Comparison of ENCODE assay signal across 9 cellular contexts in genomic region chr15:67049351-67050044, GRCh38. TPM values are rescaled to one million over a fixed set of nuclear protein-coding genes. Genes with fewer than 3 reads are reported as not detected.
DNase-seq lines count a peak whose midpoint lies in the region; ATAC-seq and TF ChIP-seq lines count a peak whose summit lies in the region.
"Had no signal": no experiment of that assay in that cellular context is flagged by ENCODE, and none has a peak within 500 bp of the region (broad histone marks: within the 10 kb centered on the region; RNA-seq: fewer than 3 reads in every experiment).

No MANE protein-coding gene starts in this region.

- H3K9me2 ChIP-seq in HCT116 (ENCODE audit: insufficient read depth) = no peaks in the 10 kb centered on the region

- H4K8ac ChIP-seq in mesendoderm (ENCODE audit: low read depth, low read length) = no peak overlapping the region

- no peak overlapping the region for H3K27ac Mint-ChIP-seq in activated T-helper 17 cell treated with anti-CD3 and anti-CD28 coated beads, Interleukin-2, amount 50 U/mL, for 72 hours
- H3K27ac Mint-ChIP-seq: memory B cell had no signal

- peak overlapping the region; percentile 16 for H2AFZ ChIP-seq in HCT116 (ENCODE audit: low read depth, low read length, poor library complexity, severe bottlenecking)

- no peak overlapping the region for H2BK120ac ChIP-seq in mesendoderm (ENCODE audit: low read depth, low read length)

- TF ChIP-seq CTCF in HCT116 (IDR thresholded peaks at IDR 0.05 in 2 of 3, conservative IDR thresholded peaks at IDR 0.05 in 1 of 3; ENCODE audit: borderline replicate concordance in 1 of 3, insufficient read depth in 1 of 3, low read depth in 2 of 3, low read length in 2 of 3) (no peak), ascending aorta (IDR thresholded peaks at IDR 0.05) (no peak)

- intact Hi-C loops in HCT116 (cut with micrococcal nuclease) (no loop called here), ascending aorta (cut with DNase I) (loop anchor here (2.0 to 10.0 kb wide), 6 partner anchors 25 to 345 kb away; partner anchors contain the start of gene SMAD6)

- no peaks in the 10 kb centered on the region for H3K27me3 Mint-ChIP-seq in activated T-helper 17 cell treated with anti-CD3 and anti-CD28 coated beads, Interleukin-2, amount 50 U/mL, for 72 hours
- H3K27me3 Mint-ChIP-seq: memory B cell had no signal

- no peak overlapping the region for H3K18ac ChIP-seq in mesendoderm (ENCODE audit: low read length)

- POLR2A ChIA-PET in HCT116 (lab: Charles Lee) = interaction anchor here (0.7 to 2.3 kb wide), 4 partner anchors 14 to 55 kb away, joined by 3 to 7 read pairs (median 4); partner anchors contain the start of gene SMAD3

- TF ChIP-seq POLR2A in HCT116 (IDR thresholded peaks at IDR 0.05; ENCODE audit: borderline replicate concordance, extremely low read depth, insufficient read depth, insufficient read length) = no peak

- no peak overlapping the region for H3K4ac ChIP-seq in mesendoderm (ENCODE audit: low read depth, low read length)

- H3K4me1 ChIP-seq in HCT116 (ENCODE audit: control insufficient read depth in 1 of 2, insufficient read depth in 2 of 2, low read length in 2 of 2) = peaks cover 42 to 53% of the 10 kb centered on the region in 2 experiments
- H3K4me1 ChIP-seq in ascending aorta = peaks cover 12 to 59% of the 10 kb centered on the region in 2 donors
- H3K4me1 ChIP-seq in subcutaneous abdominal adipose tissue (ENCODE audit: control insufficient read depth in 5 of 5, insufficient read depth in 5 of 5, low read length in 5 of 5) = peaks cover 12 to 54% (median 42%) of the 10 kb centered on the region in 5 donors
- H3K4me1 ChIP-seq in mesendoderm (ENCODE audit: control insufficient read depth, low read depth, low read length) = peaks cover 2% of the 10 kb centered on the region

- H2BK5ac ChIP-seq in mesendoderm (ENCODE audit: low read length) = no peak overlapping the region

- peaks cover 6% of the 10 kb centered on the region for H3K4me1 Mint-ChIP-seq in activated T-helper 17 cell treated with anti-CD3 and anti-CD28 coated beads, Interleukin-2, amount 50 U/mL, for 72 hours

- no peak overlapping the region for H2BK15ac ChIP-seq in mesendoderm (replicated peaks; ENCODE audit: low read depth)

- CTCF ChIA-PET in HCT116 (lab: Charles Lee) = interaction anchor here (0.6 to 1.1 kb wide), 2 partner anchors 13 to 56 kb away, joined by 3 read pairs; no protein-coding TSS in a partner anchor

- no peak overlapping the region for H3K4me3 Mint-ChIP-seq in activated T-helper 17 cell treated with anti-CD3 and anti-CD28 coated beads, Interleukin-2, amount 50 U/mL, for 72 hours
- H3K4me3 Mint-ChIP-seq: memory B cell had no signal

- H3K36me3 Mint-ChIP-seq in activated T-helper 17 cell treated with anti-CD3 and anti-CD28 coated beads, Interleukin-2, amount 50 U/mL, for 72 hours (ENCODE audit: low read depth) = no peaks in the 10 kb centered on the region
- H3K36me3 Mint-ChIP-seq: memory B cell had no signal

- H3K9me3 ChIP-seq in HCT116 (ENCODE audit: control insufficient read depth in 1 of 2, insufficient read depth in 1 of 2, low read depth in 1 of 2, low read length in 2 of 2) (no peaks in the 10 kb centered on the region), ascending aorta (no peaks in the 10 kb centered on the region), subcutaneous abdominal adipose tissue (ENCODE audit: control insufficient read depth in 5 of 5, low read length in 5 of 5) (no peaks in the 10 kb centered on the region)

- H3K36me3 ChIP-seq in HCT116 (ENCODE audit: control insufficient read depth in 1 of 2, insufficient read depth in 2 of 2, low read length in 2 of 2) = no peaks in the 10 kb centered on the region
- no peaks in the 10 kb centered on the region for H3K36me3 ChIP-seq in ascending aorta
- no peaks in the 10 kb centered on the region for H3K36me3 ChIP-seq in subcutaneous abdominal adipose tissue (ENCODE audit: control insufficient read depth in 5 of 5, insufficient read depth in 5 of 5, low read length in 5 of 5)
- H3K36me3 ChIP-seq in mesendoderm (ENCODE audit: control insufficient read depth, insufficient read depth, low read length) = no peaks in the 10 kb centered on the region

- peak overlapping the region; percentile 71 for H3K27ac ChIP-seq in HCT116 (ENCODE audit: low read depth, low read length)
- H3K27ac ChIP-seq in ascending aorta = peak overlapping the region; percentile 94 to 95
- peak overlapping the region; percentile 87 for H3K27ac ChIP-seq in subcutaneous abdominal adipose tissue (ENCODE audit: low read depth, low read length)
- H3K27ac ChIP-seq in mesendoderm (ENCODE audit: low read depth, low read length) = no peak overlapping the region

- peak overlapping the region; percentile 57 for H3K4me2 ChIP-seq in HCT116 (ENCODE audit: low read length)
- H3K4me2 ChIP-seq in mesendoderm (ENCODE audit: low read length) = no peak overlapping the region

- WGBS in mesendoderm (ENCODE audit: extremely low coverage, insufficient coverage, low lambda C conversion rate) = no CpG with 5 or more reads among the region's 6 CpGs

- H3K27me3 ChIP-seq in HCT116 (ENCODE audit: insufficient read depth, low read length) (no peaks in the 10 kb centered on the region), ascending aorta (no peaks in the 10 kb centered on the region), subcutaneous abdominal adipose tissue (ENCODE audit: control insufficient read depth in 5 of 5, insufficient read depth in 4 of 5, low read length in 5 of 5) (no peaks in the 10 kb centered on the region), mesendoderm (ENCODE audit: insufficient read depth, low read length, poor library complexity) (no peaks in the 10 kb centered on the region)

- no peak for TF ChIP-seq RAD21 in HCT116 (IDR thresholded peaks at IDR 0.05; ENCODE audit: low read depth)

- H3K79me1 ChIP-seq in mesendoderm (ENCODE audit: low read length) = no peaks in the 10 kb centered on the region

- RAD21 ChIA-PET in HCT116 (lab: Charles Lee; ENCODE audit: low non-redundant PET in 1 of 2, low total read pairs in 2 of 2, uncharacterized antibody in 2 of 2, unreplicated experiment in 2 of 2) = interaction anchor here (0.8 to 1.3 kb wide), 2 partner anchors 13 to 14 kb away, joined by 3 to 4 read pairs; no protein-coding TSS in a partner anchor

- no peak overlapping the region for H3K23ac ChIP-seq in mesendoderm (ENCODE audit: low read length)

- peak; percentile 73 for ATAC-seq in HCT116
- ATAC-seq in activated T-helper 17 cell treated with anti-CD3 and anti-CD28 coated beads, Interleukin-2, amount 50 U/mL, for 72 hours (replicated peaks) = no peak
- no peak for ATAC-seq in HG02571 (IDR thresholded peaks at IDR 0.05; ENCODE audit: unreplicated experiment)

- H3K79me2 ChIP-seq in HCT116 (ENCODE audit: insufficient read depth, low read length) = no peaks in the 10 kb centered on the region
- H3K79me2 ChIP-seq in mesendoderm (ENCODE audit: control insufficient read depth, insufficient read depth, low read length) = no peaks in the 10 kb centered on the region

- DNase-seq in HCT116 (ENCODE audit: low read depth, low spot score) (no peak), ascending aorta (ENCODE audit: low spot score in 2 of 2) (peak in 1 of 2 donors; percentile 76), kidney glomerular epithelial cell (lab: John Stamatoyannopoulos, UW) (peak; percentile 100), NCI-H526 (lab: John Stamatoyannopoulos, UW) (no peak), mesendoderm (no peak)

- no TSS peak for BruUV-seq in HCT116 (replicated peaks; lab: Mats Ljungman, UMichigan)

- no peak overlapping the region for H3K56ac ChIP-seq in mesendoderm (ENCODE audit: low read length)

- no peaks in the 10 kb centered on the region for H4K20me1 ChIP-seq in HCT116 (ENCODE audit: insufficient read depth)

- H2AK5ac ChIP-seq in mesendoderm (ENCODE audit: low read length) = no peak overlapping the region

- peak overlapping the region; percentile 42 for H3K9ac ChIP-seq in HCT116 (ENCODE audit: low read length)
- H3K9ac ChIP-seq in subcutaneous abdominal adipose tissue (ENCODE audit: low read length in 5 of 5) = peak overlapping the region in 4 of 5 donors; percentile 23 to 78 (median 36)
- H3K9ac ChIP-seq in mesendoderm (ENCODE audit: low read length) = no peak overlapping the region

- H3K4me3 ChIP-seq in HCT116 (replicated peaks in 1 of 2; ENCODE audit: low read depth in 1 of 2, low read length in 2 of 2) (no peak overlapping the region), ascending aorta (no peak overlapping the region), subcutaneous abdominal adipose tissue (ENCODE audit: low read depth in 1 of 5, low read length in 5 of 5) (no peak overlapping the region), mesendoderm (ENCODE audit: low read length) (no peak overlapping the region)

- H4K5ac ChIP-seq in mesendoderm (ENCODE audit: low read length) = no peak overlapping the region

- H3K9me3 Mint-ChIP-seq in activated T-helper 17 cell treated with anti-CD3 and anti-CD28 coated beads, Interleukin-2, amount 50 U/mL, for 72 hours = no peaks in the 10 kb centered on the region
- H3K9me3 Mint-ChIP-seq: memory B cell had no signal

TF ChIP-seq in HCT116, 20 proteins besides CTCF, POLR2A, EP300 and RAD21:
- TF ChIP-seq POLR2AphosphoS5 (IDR thresholded peaks at IDR 0.05; ENCODE audit: low read depth, low read length) = 0 out of 2 replicates have a peak, but pooled peaks have one; percentile 28
- no peak for TF ChIP-seq SRF (IDR thresholded peaks at IDR 0.05; ENCODE audit: low read depth)
- no peak for TF ChIP-seq CEBPB (IDR thresholded peaks at IDR 0.05; ENCODE audit: low read depth)
- no peak for TF ChIP-seq ZNF274 (IDR thresholded peaks at IDR 0.05; ENCODE audit: low read depth, low read length)
- no peak for TF ChIP-seq SIN3A (IDR thresholded peaks at IDR 0.05; ENCODE audit: low read depth)

RNA-seq across cellular contexts. Expression of gene SMAD3, which starts 15.9 kb away (rescaled TPM):
- total RNA-seq in HCT116 (2021; ENCODE audit: unreplicated experiment) (89.2 TPM), ascending aorta (89.3 TPM)
- polyA plus RNA-seq in HCT116 (2012) = 54.4 and 57.6 TPM in 2 replicates
- 10 to 100 TPM; 57.0 to 94.9 TPM for total RNA-seq in activated T-helper 17 cell treated with anti-CD3 and anti-CD28 coated beads, Interleukin-2, amount 50 U/mL, for 72 hours
- polyA plus RNA-seq in mesendoderm (2013, experiment 1 of 2) = 17.4 TPM
- polyA plus RNA-seq in mesendoderm (2013, experiment 2 of 2) = 16.4 TPM
